Comparison of ENCODE assay signal across 10 cellular contexts in genomic region chr10:69093933-69094332, GRCh38. TPM values are rescaled to one million over a fixed set of nuclear protein-coding genes. Genes with fewer than 3 reads are reported as not detected.
A peak's percentile ranks its signal among the peaks of the same experiment; 100 is the strongest.
DNase-seq lines count a peak whose midpoint lies in the region; ATAC-seq and TF ChIP-seq lines count a peak whose summit lies in the region.
"Had no signal": no experiment of that assay in that cellular context is flagged by ENCODE, and none has a peak within 500 bp of the region (broad histone marks: within the 10 kb centered on the region; RNA-seq: fewer than 3 reads in every experiment).

No MANE protein-coding gene starts in this region.

- no peak overlapping the region for H2BK12ac ChIP-seq in H9 (ENCODE audit: insufficient read length, low read depth, low read length)

- H3K18ac ChIP-seq in H9 (ENCODE audit: insufficient read length, low read depth, low read length): no peak overlapping the region

- H3K4me3 ChIP-seq in neural progenitor cell: no peak overlapping the region
- H3K4me3 ChIP-seq in smooth muscle cell: no peak overlapping the region
- H3K4me3 ChIP-seq: HAP-1, prostate gland had no signal

- H3K4me1 ChIP-seq in neural progenitor cell (no peaks in the 10 kb centered on the region), H9 (ENCODE audit: insufficient read depth, low read length) (no peaks in the 10 kb centered on the region), smooth muscle cell (ENCODE audit: low read depth) (no peaks in the 10 kb centered on the region)
- H3K4me1 ChIP-seq: HAP-1, prostate gland had no signal

- ATAC-seq in activated T-cell treated with anti-CD3 and anti-CD28 coated beads, Interleukin-2, amount 50 U/mL, for 4 hours: no peak
- no peak for ATAC-seq in stimulated activated effector memory CD8-positive, alpha-beta T cell treated with anti-CD3 and anti-CD28 coated beads, Interleukin-12 subunit alpha, Interleukin-12 subunit beta, amount 100 ng/mL, for 72 hours

- peak overlapping the region; percentile 89 for H3K27ac Mint-ChIP-seq in stimulated activated effector memory CD8-positive, alpha-beta T cell treated with anti-CD3 and anti-CD28 coated beads, Interleukin-12 subunit alpha, Interleukin-12 subunit beta, amount 100 ng/mL, for 72 hours
- no peak overlapping the region for H3K27ac Mint-ChIP-seq in neural progenitor cell
- H3K27ac Mint-ChIP-seq in H9: no peak overlapping the region

- no peak overlapping the region for H2BK120ac ChIP-seq in H9 (ENCODE audit: low read depth, low read length, poor library complexity, severe bottlenecking)

- no peak overlapping the region for H3K14ac ChIP-seq in H9 (ENCODE audit: insufficient read depth, low read length)

- H3K27me3 ChIP-seq in neural progenitor cell (no peaks in the 10 kb centered on the region), H9 (ENCODE audit: insufficient read depth, low read length) (no peaks in the 10 kb centered on the region), smooth muscle cell (ENCODE audit: low read depth) (no peaks in the 10 kb centered on the region)

- H3K4me3 Mint-ChIP-seq in activated T-cell treated with anti-CD3 and anti-CD28 coated beads, Interleukin-2, amount 50 U/mL, for 4 hours: peak overlapping the region; percentile 13
- H3K4me3 Mint-ChIP-seq in stimulated activated effector memory CD8-positive, alpha-beta T cell treated with anti-CD3 and anti-CD28 coated beads, Interleukin-12 subunit alpha, Interleukin-12 subunit beta, amount 100 ng/mL, for 72 hours: peak overlapping the region; percentile 75
- H3K4me3 Mint-ChIP-seq in neural progenitor cell: no peak overlapping the region
- no peak overlapping the region for H3K4me3 Mint-ChIP-seq in H9

- no peak overlapping the region for H3K4ac ChIP-seq in H9 (ENCODE audit: low read depth, low read length)

- no peak for DNase-seq in activated T-cell treated with anti-CD3 and anti-CD28 coated beads, Interleukin-2, amount 50 U/mL, for 4 hours
- DNase-seq in activated T-cell treated with anti-CD3 and anti-CD28 coated beads, Interleukin-2, amount 50 U/mL, for 48 hours: no peak
- DNase-seq in OCI-M1 (lab: John Stamatoyannopoulos, UW): peak; percentile 55
- peak; percentile 34 to 38 for DNase-seq in erythroblast (lab: John Stamatoyannopoulos, UW)
- DNase-seq in stimulated activated effector memory CD8-positive, alpha-beta T cell treated with anti-CD3 and anti-CD28 coated beads, Interleukin-12 subunit alpha, Interleukin-12 subunit beta, amount 100 ng/mL, for 72 hours (ENCODE audit: low spot score in 2 of 2): no peak
- DNase-seq in neural progenitor cell (ENCODE audit: low spot score): no peak
- no peak for DNase-seq in H9
- no peak for DNase-seq in smooth muscle cell (lab: John Stamatoyannopoulos, UW; ENCODE audit: unreplicated experiment)

- no peak overlapping the region for H2BK15ac ChIP-seq in H9 (ENCODE audit: low read depth, low read length)

- H3F3A ChIP-seq in neural progenitor cell (ENCODE audit: low read depth) (no peaks in the 10 kb centered on the region), smooth muscle cell (ENCODE audit: low read depth) (no peaks in the 10 kb centered on the region)

- H3K23me2 ChIP-seq in H9 (ENCODE audit: insufficient read length, low read depth, low read length, poor library complexity, severe bottlenecking): no peaks in the 10 kb centered on the region

- H3K23ac ChIP-seq in H9 (ENCODE audit: insufficient read length, low read depth, low read length): no peak overlapping the region

- H2BK20ac ChIP-seq in H9 (ENCODE audit: low read depth, low read length, poor library complexity, severe bottlenecking): no peak overlapping the region

- no peak for TF ChIP-seq CTCF in neural progenitor cell (IDR thresholded peaks at IDR 0.05)
- no peak; the same call in 2 of the 3 replicates for TF ChIP-seq CTCF in H9 (conservative IDR thresholded peaks at IDR 0.05)
- no peak for TF ChIP-seq CTCF in smooth muscle cell (IDR thresholded peaks at IDR 0.05; ENCODE audit: borderline replicate concordance, insufficient read depth, poor library complexity, severe bottlenecking)

- peaks cover 63% of the 10 kb centered on the region for H3K4me1 Mint-ChIP-seq in activated T-cell treated with anti-CD3 and anti-CD28 coated beads, Interleukin-2, amount 50 U/mL, for 4 hours (ENCODE audit: low read depth)
- H3K4me1 Mint-ChIP-seq in stimulated activated effector memory CD8-positive, alpha-beta T cell treated with anti-CD3 and anti-CD28 coated beads, Interleukin-12 subunit alpha, Interleukin-12 subunit beta, amount 100 ng/mL, for 72 hours: peaks cover 40% of the 10 kb centered on the region
- H3K4me1 Mint-ChIP-seq in neural progenitor cell: no peaks in the 10 kb centered on the region
- H3K4me1 Mint-ChIP-seq in H9: no peaks in the 10 kb centered on the region

- H4K8ac ChIP-seq in H9 (replicated peaks; ENCODE audit: insufficient read length, low read depth, low read length): no peak overlapping the region

- H3K36me3 Mint-ChIP-seq in activated T-cell treated with anti-CD3 and anti-CD28 coated beads, Interleukin-2, amount 50 U/mL, for 4 hours (ENCODE audit: insufficient read depth): peaks cover 37% of the 10 kb centered on the region
- peaks cover 100% of the 10 kb centered on the region for H3K36me3 Mint-ChIP-seq in stimulated activated effector memory CD8-positive, alpha-beta T cell treated with anti-CD3 and anti-CD28 coated beads, Interleukin-12 subunit alpha, Interleukin-12 subunit beta, amount 100 ng/mL, for 72 hours
- no peaks in the 10 kb centered on the region for H3K36me3 Mint-ChIP-seq in neural progenitor cell
- no peaks in the 10 kb centered on the region for H3K36me3 Mint-ChIP-seq in H9 (ENCODE audit: insufficient read depth in 1 of 3, low read depth in 3 of 3)

- H4K20me1 ChIP-seq in neural progenitor cell (ENCODE audit: low read depth) (no peaks in the 10 kb centered on the region), H9 (ENCODE audit: control insufficient read depth, insufficient read depth, insufficient read length) (no peaks in the 10 kb centered on the region), smooth muscle cell (ENCODE audit: low read depth) (no peaks in the 10 kb centered on the region)

- H3K79me2 ChIP-seq in neural progenitor cell (ENCODE audit: low read depth): no peaks in the 10 kb centered on the region
- no peaks in the 10 kb centered on the region for H3K79me2 ChIP-seq in H9 (ENCODE audit: insufficient read depth, low read length)
- H3K79me2 ChIP-seq in smooth muscle cell (ENCODE audit: low read depth): no peaks in the 10 kb centered on the region

- TF ChIP-seq POLR2A in erythroblast (IDR thresholded peaks at IDR 0.05; ENCODE audit: low read length): no peak

- H3K9me3 Mint-ChIP-seq in activated T-cell treated with anti-CD3 and anti-CD28 coated beads, Interleukin-2, amount 50 U/mL, for 4 hours: no peaks in the 10 kb centered on the region
- H3K9me3 Mint-ChIP-seq in stimulated activated effector memory CD8-positive, alpha-beta T cell treated with anti-CD3 and anti-CD28 coated beads, Interleukin-12 subunit alpha, Interleukin-12 subunit beta, amount 100 ng/mL, for 72 hours: no peaks in the 10 kb centered on the region
- H3K9me3 Mint-ChIP-seq in neural progenitor cell (no peaks in the 10 kb centered on the region), H9 (no peaks in the 10 kb centered on the region)

- H3K9me3 ChIP-seq in neural progenitor cell (ENCODE audit: low read depth): no peaks in the 10 kb centered on the region
- no peaks in the 10 kb centered on the region for H3K9me3 ChIP-seq in H9 (ENCODE audit: control insufficient read depth, low read depth, low read length)
- H3K9me3 ChIP-seq in smooth muscle cell (replicated peaks; ENCODE audit: low read depth): no peaks in the 10 kb centered on the region
- H3K9me3 ChIP-seq: HAP-1, prostate gland had no signal

- H2BK5ac ChIP-seq in H9 (ENCODE audit: insufficient read length, low read length): no peak overlapping the region

- no peak overlapping the region for H3K27ac ChIP-seq in neural progenitor cell
- no peak overlapping the region for H3K27ac ChIP-seq in H9 (ENCODE audit: insufficient read length, low read depth, low read length)
- H3K27ac ChIP-seq in smooth muscle cell (ENCODE audit: low read depth): no peak overlapping the region
- H3K27ac ChIP-seq: prostate gland had no signal

- H3K36me3 ChIP-seq in neural progenitor cell (no peaks in the 10 kb centered on the region), smooth muscle cell (ENCODE audit: low read depth) (no peaks in the 10 kb centered on the region)
- H3K36me3 ChIP-seq: HAP-1, prostate gland had no signal

- H3T11ph ChIP-seq in H9 (ENCODE audit: low read length): no peak overlapping the region

- no peak overlapping the region for H4K91ac ChIP-seq in H9 (ENCODE audit: insufficient read length, low read depth, low read length)

- H3K9ac ChIP-seq in neural progenitor cell (no peak overlapping the region), H9 (ENCODE audit: extremely low read depth, insufficient read length, low read length) (no peak overlapping the region), smooth muscle cell (ENCODE audit: low read depth) (no peak overlapping the region)

- H2AK5ac ChIP-seq in H9 (ENCODE audit: insufficient read length, low read length): no peak overlapping the region

- no peak overlapping the region for H4K5ac ChIP-seq in H9 (ENCODE audit: insufficient read length, low read depth, low read length)

- H3K4me2 ChIP-seq in neural progenitor cell (no peak overlapping the region), H9 (ENCODE audit: insufficient read depth, insufficient read length, low read length) (no peak overlapping the region), smooth muscle cell (no peak overlapping the region)

- H2AFZ ChIP-seq in neural progenitor cell (replicated peaks) (no peak overlapping the region), H9 (ENCODE audit: low read length) (no peak overlapping the region), smooth muscle cell (ENCODE audit: low read depth) (no peak overlapping the region)

- H3K79me1 ChIP-seq in H9 (ENCODE audit: insufficient read depth, low read depth, low read length, poor library complexity, severe bottlenecking): no peaks in the 10 kb centered on the region

- H3K56ac ChIP-seq in H9 (ENCODE audit: insufficient read length, low read depth, low read length): no peak overlapping the region

- no CpG with 5 or more reads among the region's 1 CpG for WGBS in H9 (ENCODE audit: extremely low coverage, insufficient read length, low lambda C conversion rate)
- 86% methylated on average over 1 of the region's 1 CpG for WGBS in smooth muscle cell (ENCODE audit: low lambda C conversion rate)

- no peaks in the 10 kb centered on the region for H3K27me3 Mint-ChIP-seq in activated T-cell treated with anti-CD3 and anti-CD28 coated beads, Interleukin-2, amount 50 U/mL, for 4 hours (ENCODE audit: low read depth)
- H3K27me3 Mint-ChIP-seq in neural progenitor cell (ENCODE audit: insufficient read depth, low read depth) (no peaks in the 10 kb centered on the region), H9 (ENCODE audit: low read depth) (no peaks in the 10 kb centered on the region; the same call in 1 of the 2 replicates)

RNA-seq across cellular contexts. Expression of gene SRGN, which starts 6.0 kb away (rescaled TPM):
- 100 to 1,000 TPM; 455 to 725 (median 567) TPM for total RNA-seq in activated T-cell treated with anti-CD3 and anti-CD28 coated beads, Interleukin-2, amount 50 U/mL, for 4 hours
- not detected in 2 replicates for total RNA-seq in neural progenitor cell (ENCODE audit: low replicate concordance)
- not detected in 2 replicates for total RNA-seq in H9 (2021)
- total RNA-seq in smooth muscle cell: not detected in 2 replicates
- polyA plus RNA-seq in smooth muscle cell: not detected in 2 replicates

RNA-seq across cellular contexts. Expression of gene VPS26A, which starts 30.0 kb away (rescaled TPM):
- 10 to 100 TPM; 25.9 to 30.5 (median 29.9) TPM for total RNA-seq in activated T-cell treated with anti-CD3 and anti-CD28 coated beads, Interleukin-2, amount 50 U/mL, for 4 hours
- 35.7 and 56.0 TPM in 2 replicates for total RNA-seq in neural progenitor cell (ENCODE audit: low replicate concordance)
- 41.8 and 43.8 TPM in 2 replicates for total RNA-seq in H9 (2021)
- total RNA-seq in smooth muscle cell: 28.3 and 46.7 TPM in 2 replicates
- polyA plus RNA-seq in smooth muscle cell: 36.8 and 45.4 TPM in 2 replicates

Comparison
In these comparisons a context has a peak if more than half of its experiments do, and no peak if none do; other contexts are left out.
1. DNase-seq: peak in OCI-M1 (single experiment) and erythroblast (2 of 2); none in activated T-cell treated with anti-CD3 and anti-CD28 coated beads, Interleukin-2, amount 50 U/mL, for 4 hours (single experiment), activated T-cell treated with anti-CD3 and anti-CD28 coated beads, Interleukin-2, amount 50 U/mL, for 48 hours (0 of 2), stimulated activated effector memory CD8-positive, alpha-beta T cell treated with anti-CD3 and anti-CD28 coated beads, Interleukin-12 subunit alpha, Interleukin-12 subunit beta, amount 100 ng/mL, for 72 hours (0 of 2), neural progenitor cell (single experiment), H9 (single experiment) and smooth muscle cell (single experiment).
2. H3K4me3 Mint-ChIP-seq: peak in activated T-cell treated with anti-CD3 and anti-CD28 coated beads, Interleukin-2, amount 50 U/mL, for 4 hours (single experiment) and stimulated activated effector memory CD8-positive, alpha-beta T cell treated with anti-CD3 and anti-CD28 coated beads, Interleukin-12 subunit alpha, Interleukin-12 subunit beta, amount 100 ng/mL, for 72 hours (single experiment); none in neural progenitor cell (single experiment) and H9 (0 of 2).
3. RNA of gene SRGN, which starts 6.0 kb away (total RNA-seq): 455 to 725 TPM in activated T-cell treated with anti-CD3 and anti-CD28 coated beads, Interleukin-2, amount 50 U/mL, for 4 hours; not detected in H9, not detected in neural progenitor cell and not detected in smooth muscle cell; every median in the first group is over 100 times any median in the second.